19 cellular contexts compared by ENCODE assay signal in the genomic region with DNA sequence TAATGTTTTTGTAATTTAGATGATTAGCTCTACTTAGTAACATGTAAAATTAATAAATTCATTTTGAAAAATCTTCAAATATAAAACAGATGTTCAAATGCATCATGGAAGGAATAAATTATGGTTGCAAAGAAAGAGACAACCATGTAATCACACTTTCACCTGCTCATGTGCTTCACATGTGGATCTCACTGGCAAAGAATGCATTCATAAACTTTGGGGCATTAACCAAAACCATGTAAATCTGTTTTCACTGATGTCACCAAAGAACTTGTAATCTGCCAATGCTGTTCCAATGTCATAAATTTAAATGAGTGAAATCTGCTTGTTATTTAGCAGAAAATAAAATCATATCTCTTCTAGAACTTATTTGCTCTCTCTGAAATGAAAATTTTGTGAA.
A peak's percentile ranks its signal among the peaks of the same experiment; 100 is the strongest.
DNase-seq lines count a peak whose midpoint lies in the region; TF ChIP-seq lines count a peak whose summit lies in the region.
"Had no signal": no experiment of that assay in that cellular context is flagged by ENCODE, and none has a peak within 500 bp of the region (broad histone marks: within the 10 kb centered on the region; RNA-seq: fewer than 3 reads in every experiment).

No MANE protein-coding gene starts in this region.

- no peaks in the 10 kb centered on the region for H3K9me3 Mint-ChIP-seq in neural progenitor cell
- H3K9me3 Mint-ChIP-seq: CD4-positive, alpha-beta T cell had no signal

- no peaks in the 10 kb centered on the region for H3K36me3 Mint-ChIP-seq in neural progenitor cell
- H3K36me3 Mint-ChIP-seq: CD14-positive monocyte; CD8-positive, alpha-beta memory T cell had no signal

- no peaks in the 10 kb centered on the region for H3K36me3 ChIP-seq in SJCRH30
- H3K36me3 ChIP-seq in neural progenitor cell: no peaks in the 10 kb centered on the region
- H3K36me3 ChIP-seq: BE2C; BLaER1 treated with 17β-estradiol and CSF1 and Interleukin-3, amounts not matched to agents 10 nM and 100 nM had no signal

- H3K9me3 ChIP-seq in SJCRH30 (replicated peaks) (no peaks in the 10 kb centered on the region), neural progenitor cell (ENCODE audit: low read depth) (no peaks in the 10 kb centered on the region)
- H3K9me3 ChIP-seq: BE2C; BLaER1 treated with 17β-estradiol and CSF1 and Interleukin-3, amounts not matched to agents 10 nM and 100 nM had no signal

- DNase-seq in AG10803 (ENCODE audit: low read depth): peak; percentile 30
- DNase-seq in SJCRH30: peak; percentile 13 to 60
- DNase-seq in fibroblast of gingiva (ENCODE audit: low read depth): peak; percentile 13
- no peak for DNase-seq in T-helper 9 cell
- no peak for DNase-seq in NCI-H2081 treated with DMSO at 0.1 percent for 48 hours (lab: John Stamatoyannopoulos, UW)
- no peak for DNase-seq in neural progenitor cell (ENCODE audit: low spot score)
- DNase-seq: AML-193; BE2C; CD4-positive, alpha-beta T cell; CD8-positive, alpha-beta memory T cell; DMS 273 treated with DMSO at 0.1 percent for 48 hours; DMS79; GF-D8; GM23248; H7; HCEC 1CT had no signal

- TF ChIP-seq CTCF in AG10803 (conservative IDR thresholded peaks at IDR 0.05; ENCODE audit: low read length): no peak
- TF ChIP-seq CTCF in neural progenitor cell (IDR thresholded peaks at IDR 0.05): no peak

- no peak overlapping the region for H2AFZ ChIP-seq in neural progenitor cell (replicated peaks)
- H2AFZ ChIP-seq: GM23248 had no signal

- peaks cover 56% of the 10 kb centered on the region for H3K4me1 ChIP-seq in SJCRH30
- no peaks in the 10 kb centered on the region for H3K4me1 ChIP-seq in neural progenitor cell
- H3K4me1 ChIP-seq: BE2C had no signal

- no peaks in the 10 kb centered on the region for H3K27me3 Mint-ChIP-seq in neural progenitor cell (ENCODE audit: insufficient read depth, low read depth)
- H3K27me3 Mint-ChIP-seq: CD4-positive, alpha-beta T cell; CD8-positive, alpha-beta memory T cell had no signal

- no peaks in the 10 kb centered on the region for H4K20me1 ChIP-seq in neural progenitor cell (ENCODE audit: low read depth)
- H4K20me1 ChIP-seq: BLaER1 treated with 17β-estradiol and CSF1 and Interleukin-3, amounts not matched to agents 10 nM and 100 nM had no signal

- no peaks in the 10 kb centered on the region for H3K79me2 ChIP-seq in neural progenitor cell (ENCODE audit: low read depth)

- H3K4me3 Mint-ChIP-seq in neural progenitor cell: no peak overlapping the region
- H3K4me3 Mint-ChIP-seq: CD14-positive monocyte; CD4-positive, alpha-beta T cell; CD8-positive, alpha-beta memory T cell had no signal

- no peak overlapping the region for H3K4me3 ChIP-seq in AG10803 (ENCODE audit: low read length)
- H3K4me3 ChIP-seq in SJCRH30: no peak overlapping the region
- no peak overlapping the region for H3K4me3 ChIP-seq in neural progenitor cell
- H3K4me3 ChIP-seq: BLaER1 treated with 17β-estradiol and CSF1 and Interleukin-3, amounts not matched to agents 10 nM and 100 nM; GM23248 had no signal

- no peaks in the 10 kb centered on the region for H3K4me1 Mint-ChIP-seq in neural progenitor cell
- H3K4me1 Mint-ChIP-seq: CD8-positive, alpha-beta memory T cell had no signal

- H3K27ac ChIP-seq in SJCRH30 (peak overlapping the region; percentile 72), neural progenitor cell (no peak overlapping the region)
- H3K27ac ChIP-seq: 22Rv1; BLaER1 treated with 17β-estradiol and CSF1 and Interleukin-3, amounts not matched to agents 10 nM and 100 nM; GM23248 had no signal

- no peaks in the 10 kb centered on the region for H3F3A ChIP-seq in neural progenitor cell (ENCODE audit: low read depth)

- H3K27me3 ChIP-seq in SJCRH30: no peaks in the 10 kb centered on the region
- H3K27me3 ChIP-seq in neural progenitor cell: no peaks in the 10 kb centered on the region
- H3K27me3 ChIP-seq: BE2C; BLaER1 treated with 17β-estradiol and CSF1 and Interleukin-3, amounts not matched to agents 10 nM and 100 nM had no signal

- no peak overlapping the region for H3K27ac Mint-ChIP-seq in neural progenitor cell
- H3K27ac Mint-ChIP-seq: CD14-positive monocyte; CD4-positive, alpha-beta T cell; CD8-positive, alpha-beta memory T cell had no signal

- H3K4me2 ChIP-seq in neural progenitor cell: no peak overlapping the region
- H3K4me2 ChIP-seq: BLaER1 treated with 17β-estradiol and CSF1 and Interleukin-3, amounts not matched to agents 10 nM and 100 nM had no signal

- H3K9ac ChIP-seq in neural progenitor cell: no peak overlapping the region
- H3K9ac ChIP-seq: BLaER1 treated with 17β-estradiol and CSF1 and Interleukin-3, amounts not matched to agents 10 nM and 100 nM; GM23248 had no signal

Comparison
In these comparisons a context has a peak if more than half of its experiments do, and no peak if none do; other contexts are left out.
1. DNase-seq: peak in AG10803 (single experiment), SJCRH30 (2 of 2) and fibroblast of gingiva (single experiment); none in T-helper 9 cell (single experiment), NCI-H2081 treated with DMSO at 0.1 percent for 48 hours (single experiment) and neural progenitor cell (single experiment).